ENCODE assay signal across 10 cellular contexts in genomic region chr11:68106165-68106940, GRCh38. TPM values are rescaled to one million over a fixed set of nuclear protein-coding genes. Genes with fewer than 3 reads are reported as not detected.
A peak's percentile ranks its signal among the peaks of the same experiment; 100 is the strongest.
DNase-seq lines count a peak whose midpoint lies in the region; ATAC-seq and TF ChIP-seq lines count a peak whose summit lies in the region.
"Had no signal": no experiment of that assay in that cellular context is flagged by ENCODE, and none has a peak within 500 bp of the region (broad histone marks: within the 10 kb centered on the region; RNA-seq: fewer than 3 reads in every experiment).

No MANE protein-coding gene starts in this region.

- H3K4me3 ChIP-seq in epithelial cell of proximal tubule (ENCODE audit: low read depth, low read length) (no peak overlapping the region), mucosa of descending colon (no peak overlapping the region), upper lobe of right lung (no peak overlapping the region)

- intact Hi-C loops in Right ventricle myocardium inferior (cut with DNase I) (no loop called here), cardiac septum (cut with DNase I) (no loop called here), mucosa of descending colon (cut with DNase I, micrococcal nuclease) (no loop called here), upper lobe of right lung (cut with DNase I) (no loop called here)

- H3K9me3 ChIP-seq in mucosa of descending colon (no peaks in the 10 kb centered on the region), upper lobe of right lung (no peaks in the 10 kb centered on the region)

- DNase-seq in Right ventricle myocardium inferior (ENCODE audit: missing footprints), result no peak
- no peak for DNase-seq in cardiac septum (ENCODE audit: low spot score)
- peak; percentile 56 for DNase-seq in epithelial cell of proximal tubule (ENCODE audit: low read depth)
- DNase-seq in mucosa of descending colon, result peak in 2 of 3 donors; percentile 70 to 90
- DNase-seq in upper lobe of right lung, result no peak
- no peak for DNase-seq in SW480 (ENCODE audit: low spot score)
- DNase-seq: IMR-90, NCI-H2081 had no signal

- H3K27ac ChIP-seq in upper lobe of right lung, result no peak overlapping the region

- TF ChIP-seq CTCF in epithelial cell of proximal tubule (conservative IDR thresholded peaks at IDR 0.05; ENCODE audit: low read depth, low read length) (peak; percentile 24), mucosa of descending colon (IDR thresholded peaks at IDR 0.05) (no peak), upper lobe of right lung (IDR thresholded peaks at IDR 0.05) (no peak)

- peaks cover 26% of the 10 kb centered on the region for H3K4me1 ChIP-seq in mucosa of descending colon (ENCODE audit: low read depth)
- peaks cover 18% of the 10 kb centered on the region for H3K4me1 ChIP-seq in upper lobe of right lung

- ATAC-seq in Right ventricle myocardium inferior, result peak; percentile 72
- ATAC-seq in mucosa of descending colon, result peak; percentile 92
- peak; percentile 71 for ATAC-seq in upper lobe of right lung
- ATAC-seq in GM21447 (IDR thresholded peaks at IDR 0.05; ENCODE audit: unreplicated experiment), result no peak
- no peak for ATAC-seq in HG02623 (IDR thresholded peaks at IDR 0.05; ENCODE audit: unreplicated experiment)

- H3K36me3 ChIP-seq in mucosa of descending colon (ENCODE audit: low read depth) (no peaks in the 10 kb centered on the region), upper lobe of right lung (peaks cover 4% of the 10 kb centered on the region)

- H3K27me3 ChIP-seq in upper lobe of right lung, result no peaks in the 10 kb centered on the region

RNA-seq across cellular contexts. Expression of gene CHKA, which starts 14.8 kb away (rescaled TPM):
- total RNA-seq in Right ventricle myocardium inferior (7.6 TPM), cardiac septum (10.2 TPM), epithelial cell of proximal tubule (17.9 and 22.0 TPM in 2 replicates), mucosa of descending colon (10 to 100 TPM; 44.1 to 74.4 (median 58.5) TPM), upper lobe of right lung (53.3 TPM)

Comparison
In these comparisons a context has a peak if more than half of its experiments do, and no peak if none do; other contexts are left out.
1. ATAC-seq: peak in Right ventricle myocardium inferior (single experiment), mucosa of descending colon (single experiment) and upper lobe of right lung (single experiment); none in GM21447 (single experiment) and HG02623 (single experiment).
2. DNase-seq: peak in epithelial cell of proximal tubule (single experiment) and mucosa of descending colon (2 of 3); none in Right ventricle myocardium inferior (single experiment), cardiac septum (single experiment), upper lobe of right lung (single experiment) and SW480 (single experiment).